In the genomic region with DNA sequence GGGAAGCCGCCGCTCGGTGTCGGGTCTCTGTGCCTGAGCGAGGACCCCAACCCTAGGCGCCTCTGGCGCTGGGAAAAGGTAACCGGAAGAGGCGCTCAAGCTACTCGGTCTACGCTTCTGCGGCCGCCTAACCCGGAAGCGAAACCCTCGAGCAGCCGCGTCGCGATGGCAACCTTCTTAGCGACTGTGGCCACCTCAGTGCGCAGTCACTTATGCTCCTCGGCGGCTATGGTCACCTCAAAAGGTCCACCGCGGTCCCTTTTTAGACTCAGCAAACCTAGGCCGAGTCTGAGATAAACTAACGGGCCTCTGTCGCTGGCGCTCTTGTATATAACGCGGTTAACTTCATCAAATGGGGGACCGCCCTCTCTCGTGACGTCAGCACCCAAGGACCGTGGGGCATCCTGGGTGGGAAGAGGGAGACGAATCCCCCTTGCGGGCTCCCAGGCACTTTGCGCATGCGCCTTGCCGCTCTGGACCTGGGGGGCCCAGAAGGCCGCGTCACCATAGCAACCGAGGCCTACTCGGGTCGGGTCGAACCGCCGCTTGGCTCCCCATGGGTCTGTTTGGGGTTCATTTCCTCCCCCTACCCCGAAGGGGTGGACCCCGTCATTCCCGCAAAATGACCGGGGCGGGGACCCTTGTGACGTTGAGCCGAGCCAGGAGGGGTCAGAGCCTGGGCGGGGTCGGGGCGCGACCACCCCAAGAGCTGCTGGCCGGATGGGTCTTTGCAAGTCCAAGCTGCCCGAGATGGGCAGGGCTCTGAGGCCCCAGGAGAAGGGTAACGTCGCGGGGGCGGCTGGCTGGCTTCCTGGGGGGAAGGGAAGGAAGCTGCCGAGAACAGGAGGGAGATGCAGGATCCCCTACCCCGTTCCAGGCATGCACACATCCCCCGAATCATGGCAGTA, we compare ENCODE assay signal across 8 cellular contexts. TPM values are rescaled to one million over a fixed set of nuclear protein-coding genes. Genes with fewer than 3 reads are reported as not detected.
DNase-seq lines count a peak whose midpoint lies in the region; ATAC-seq, FAIRE-seq and TF ChIP-seq lines count a peak whose summit lies in the region.

TSS of gene GTF2F1 (minus strand) at position 91 of the 908 bp plus-strand sequence. CDS start 169 bp downstream, outside the sequence.

- H3K9me3 ChIP-seq in AG04450 (ENCODE audit: control insufficient read depth, insufficient read depth, low read length) = peaks cover 3% of the 10 kb centered on the region; the same call in 1 of the 2 replicates

- TF ChIP-seq CTCF in AG04450 (IDR thresholded peaks at IDR 0.05; ENCODE audit: low read depth, low read length) = peak; percentile 19; the same call in 1 of the 2 replicates

- POLR2A ChIA-PET in AG04450 (lab: Yijun Ruan, JAX) = interaction anchor here (0.8 to 1.7 kb wide), 5 partner anchors 17 to 77 kb away, joined by 3 to 9 read pairs (median 6); partner anchors contain the start of genes ALKBH7 and KHSRP

- ATAC-seq in GM18907 (IDR thresholded peaks at IDR 0.05; ENCODE audit: unreplicated experiment) (peak; percentile 85), HG03175 (IDR thresholded peaks at IDR 0.05; ENCODE audit: unreplicated experiment) (peak; percentile 82)

- no peaks in the 10 kb centered on the region for H3K27me3 ChIP-seq in AG04450 (ENCODE audit: control insufficient read depth, insufficient read depth, low read length)

- H3K4me3 ChIP-seq in AG04450 (ENCODE audit: low read depth, low read length) = peak within 1 kb of the TSS; percentile 89

- peak within 1 kb of the TSS; percentile 97 for H3K27ac ChIP-seq in AG04450 (ENCODE audit: low read depth, low read length)

- peak; percentile 94 for FAIRE-seq in islet of Langerhans (lab: Jason Lieb, UNC)

- CTCF ChIA-PET in AG04450 (lab: Charles Lee) = no interaction called here

- DNase-seq in AG04450 (ENCODE audit: low read depth, low spot score) (peak; percentile 91), NCI-H345 treated with DMSO at 0.1 percent for 48 hours (lab: John Stamatoyannopoulos, UW; ENCODE audit: unreplicated experiment) (peak; percentile 97)
- DNase-seq in activated CD4-positive, CD25-positive, alpha-beta regulatory T cell (lab: John Stamatoyannopoulos, UW) = peak; percentile 81 to 86 (median 82)
- peak; percentile 94 for DNase-seq in central memory CD4-positive, alpha-beta T cell
- peak; percentile 92 for DNase-seq in stimulated activated CD4-positive, alpha-beta T cell treated with anti-CD3 and anti-CD28 coated beads, Interleukin-12 subunit alpha, Interleukin-12 subunit beta, amount 100 ng/mL, for 4 hours

RNA-seq across cellular contexts. Expression of gene GTF2F1, which starts in this region (rescaled TPM):
- 33.7 and 43.7 TPM in 2 replicates for polyA plus RNA-seq in AG04450 (2011; rRNA removed)
- polyA minus RNA-seq in AG04450 (2011; rRNA and poly(A)+ RNA removed) = 39.9 and 45.5 TPM in 2 replicates

Comparison
In these comparisons a context has a peak if more than half of its experiments do, and no peak if none do; other contexts are left out.
1. Peak in every context shown above with its lines: DNase-seq, ATAC-seq, H3K4me3 ChIP-seq and H3K27ac ChIP-seq.